Comparison of ENCODE assay signal across 8 cellular contexts in genomic region chr16:8868272-8869211, GRCh38. TPM values are rescaled to one million over a fixed set of nuclear protein-coding genes. Genes with fewer than 3 reads are reported as not detected.
A peak's percentile ranks its signal among the peaks of the same experiment; 100 is the strongest.
DNase-seq lines count a peak whose midpoint lies in the region; ATAC-seq and TF ChIP-seq lines count a peak whose summit lies in the region.

Gene CARHSP1, minus strand, starts transcription at chr16:8869006. Its CDS starts 9,678 bp downstream, at chr16:8859328.

- TF ChIP-seq POLR2A in GM19193 (IDR thresholded peaks at IDR 0.05; ENCODE audit: extremely low read depth, insufficient read depth, insufficient read length): peak; percentile 78

- POLR2A ChIA-PET in activated CD4-positive, alpha-beta T cell treated with anti-CD3 and anti-CD28 coated beads for 36 hours (lab: Charles Lee): interaction anchor here (0.5 to 1.4 kb wide), 11 partner anchors 9 to 240 kb away, joined by 3 to 13 read pairs (median 4); partner anchors contain the start of genes HAPSTR1 and USP7

- CTCF ChIA-PET in activated CD4-positive, alpha-beta T cell treated with anti-CD3 and anti-CD28 coated beads for 36 hours (lab: Charles Lee): interaction anchor here (0.6 to 2.0 kb wide), 5 partner anchors 9 to 301 kb away, joined by 3 to 16 read pairs (median 3); no protein-coding TSS in a partner anchor

- peak; percentile 77 for ATAC-seq in HG03432 (IDR thresholded peaks at IDR 0.05; ENCODE audit: unreplicated experiment)
- ATAC-seq in activated CD4-positive, alpha-beta T cell treated with anti-CD3 and anti-CD28 coated beads for 36 hours: peak; percentile 72

- no peaks in the 10 kb centered on the region for H3K27me3 Mint-ChIP-seq in activated CD4-positive, alpha-beta T cell treated with anti-CD3 and anti-CD28 coated beads for 36 hours

- peak within 1 kb of the TSS; percentile 92 for H3K27ac Mint-ChIP-seq in activated CD4-positive, alpha-beta T cell treated with anti-CD3 and anti-CD28 coated beads for 36 hours

- intact Hi-C loops in activated CD4-positive, alpha-beta T cell treated with anti-CD3 and anti-CD28 coated beads for 36 hours (cut with DNase I, micrococcal nuclease): loop anchor here (1.0 to 5.0 kb wide), 10 partner anchors 12 to 302 kb away; partner anchors contain the start of genes PMM2 (in 2 of the 2), TMEM186 (in 2 of the 2), ABAT (in 1 of the 2) and HAPSTR1 (in 1 of the 2)

- H3K4me3 ChIP-seq in choroid plexus epithelial cell (ENCODE audit: low read depth, low read length): peak within 1 kb of the TSS; percentile 80

- no peaks in the 10 kb centered on the region for H3K27me3 ChIP-seq in layer of hippocampus (ENCODE audit: control insufficient read depth, insufficient read depth, low read length)

- peak within 1 kb of the TSS; percentile 87 for H3K4me3 Mint-ChIP-seq in activated CD4-positive, alpha-beta T cell treated with anti-CD3 and anti-CD28 coated beads for 36 hours

- peaks cover 40% of the 10 kb centered on the region for H3K4me1 Mint-ChIP-seq in activated CD4-positive, alpha-beta T cell treated with anti-CD3 and anti-CD28 coated beads for 36 hours

- H3K27ac ChIP-seq in layer of hippocampus (ENCODE audit: low read depth, low read length): peak within 1 kb of the TSS; percentile 84

- no peaks in the 10 kb centered on the region for H3K9me3 Mint-ChIP-seq in activated CD4-positive, alpha-beta T cell treated with anti-CD3 and anti-CD28 coated beads for 36 hours (ENCODE audit: low read depth)

- peaks cover 10% of the 10 kb centered on the region for H3K36me3 Mint-ChIP-seq in activated CD4-positive, alpha-beta T cell treated with anti-CD3 and anti-CD28 coated beads for 36 hours (ENCODE audit: low read depth)

- no peak for TF ChIP-seq CTCF in choroid plexus epithelial cell (conservative IDR thresholded peaks at IDR 0.05; ENCODE audit: low read depth, low read length)

- DNase-seq in AML-193 (lab: John Stamatoyannopoulos, UW) (peak; percentile 76 to 95), NCI-H510A (lab: John Stamatoyannopoulos, UW) (peak; percentile 74), choroid plexus epithelial cell (ENCODE audit: low read depth) (peak; percentile 93)
- peak; percentile 92 for DNase-seq in activated CD4-positive, alpha-beta T cell treated with anti-CD3 and anti-CD28 coated beads for 36 hours
- peak; percentile 79 for DNase-seq in stimulated activated CD4-positive, alpha-beta T cell treated with anti-CD3 and anti-CD28 coated beads, Interleukin-1b, Interleukin-23, amount 100 ng/mL, for 48 hours

RNA-seq across cellular contexts. Expression of gene CARHSP1, which starts in this region (rescaled TPM):
- total RNA-seq in activated CD4-positive, alpha-beta T cell treated with anti-CD3 and anti-CD28 coated beads for 36 hours: 10 to 100 TPM; 49.4 to 64.5 TPM

Comparison
In these comparisons a context has a peak if more than half of its experiments do, and no peak if none do; other contexts are left out.
1. Peak in every context shown above with its lines: DNase-seq, ATAC-seq, H3K4me3 ChIP-seq and H3K27ac ChIP-seq.